10 cellular contexts compared by ENCODE assay signal in genomic region chr4:79241846-79242245, GRCh38.
DNase-seq lines count a peak whose midpoint lies in the region; ATAC-seq and TF ChIP-seq lines count a peak whose summit lies in the region.
"Had no signal": no experiment of that assay in that cellular context is flagged by ENCODE, and none has a peak within 500 bp of the region (broad histone marks: within the 10 kb centered on the region; RNA-seq: fewer than 3 reads in every experiment).

No MANE protein-coding gene starts in this region.

- H2AFZ ChIP-seq in OCI-LY7 (ENCODE audit: low read length): no peak overlapping the region

- POLR2A ChIA-PET in HEK293T (lab: Yijun Ruan, JAX) (no interaction called here), OCI-LY7 (lab: Charles Lee) (no interaction called here)

- peak; percentile 39 for TF ChIP-seq CTCF in C4-2B (conservative IDR thresholded peaks at IDR 0.05)
- peak; percentile 42 for TF ChIP-seq CTCF in OCI-LY7 (conservative IDR thresholded peaks at IDR 0.05; ENCODE audit: low read length)

- H3K4me3 ChIP-seq in OCI-LY7 (ENCODE audit: low read depth, low read length, poor library complexity, severe bottlenecking): no peak overlapping the region

- H3K4me2 ChIP-seq in OCI-LY7 (ENCODE audit: low read length): no peak overlapping the region

- H3K9me3 ChIP-seq in OCI-LY7 (ENCODE audit: low read length): no peaks in the 10 kb centered on the region

- BruUV-seq in OCI-LY7 (replicated peaks; lab: Mats Ljungman, UMichigan): no TSS peak

- DNase-seq in HEK293T (ENCODE audit: extremely low spot score): peak; percentile 15
- no peak for DNase-seq in OCI-LY7 (ENCODE audit: low spot score)
- DNase-seq in foreskin melanocyte: peak; percentile 34
- DNase-seq in activated CD4-positive, alpha-beta T cell treated with anti-CD3 and anti-CD28 coated beads for 1 hour: no peak
- DNase-seq in Right ventricle myocardium superior: no peak
- DNase-seq in T-helper 2 cell: no peak
- DNase-seq: effector memory CD8-positive, alpha-beta T cell; NCI-H2227 treated with DMSO at 0.1 percent for 48 hours had no signal

- CTCF ChIA-PET in HEK293T (lab: Yijun Ruan, JAX): no interaction called here
- CTCF ChIA-PET in OCI-LY7 (lab: Charles Lee; ENCODE audit: unreplicated experiment): no interaction called here

- H3K79me2 ChIP-seq in OCI-LY7 (ENCODE audit: insufficient read depth, low read depth, low read length): no peaks in the 10 kb centered on the region

- no peak overlapping the region for H3K27ac ChIP-seq in C4-2B
- no peak overlapping the region for H3K27ac ChIP-seq in OCI-LY7 (ENCODE audit: low read depth, low read length, poor library complexity, severe bottlenecking)

- no peaks in the 10 kb centered on the region for H4K20me1 ChIP-seq in OCI-LY7 (ENCODE audit: insufficient read depth, low read length)

- no peaks in the 10 kb centered on the region for H3K36me3 ChIP-seq in OCI-LY7 (ENCODE audit: insufficient read depth, low read length)

- no peaks in the 10 kb centered on the region for H3K9me2 ChIP-seq in OCI-LY7 (ENCODE audit: insufficient read depth, low read length)

- H3K4me1 ChIP-seq in OCI-LY7 (ENCODE audit: insufficient read depth, low read length, poor library complexity, severe bottlenecking): no peaks in the 10 kb centered on the region

- ATAC-seq in Right ventricle myocardium superior (ENCODE audit: poor library complexity) (no peak), GM18511 (IDR thresholded peaks at IDR 0.05; ENCODE audit: unreplicated experiment) (no peak)
- ATAC-seq: effector memory CD8-positive, alpha-beta T cell had no signal

- intact Hi-C loops in OCI-LY7 (cut with micrococcal nuclease; ENCODE audit: unreplicated experiment): no loop called here
- intact Hi-C loops in Right ventricle myocardium superior (cut with DNase I): no loop called here

TF ChIP-seq in HEK293T, 16 proteins besides CTCF, POLR2A, EP300 and RAD21:
- no peak for TF ChIP-seq BHLHE40 (IDR thresholded peaks at IDR 0.05; ENCODE audit: borderline replicate concordance)
- TF ChIP-seq ZNF384 (IDR thresholded peaks at IDR 0.05): no peak
- no peak for TF ChIP-seq FOXM1 (IDR thresholded peaks at IDR 0.05; ENCODE audit: borderline replicate concordance)
- TF ChIP-seq ELF4 (IDR thresholded peaks at IDR 0.05): no peak
- no peak for TF ChIP-seq LEF1 (IDR thresholded peaks at IDR 0.05; ENCODE audit: borderline replicate concordance)

Comparison
In these comparisons a context has a peak if more than half of its experiments do, and no peak if none do; other contexts are left out.
1. DNase-seq: peak in HEK293T (single experiment) and foreskin melanocyte (single experiment); none in OCI-LY7 (single experiment), activated CD4-positive, alpha-beta T cell treated with anti-CD3 and anti-CD28 coated beads for 1 hour (single experiment), Right ventricle myocardium superior (single experiment) and T-helper 2 cell (0 of 5).